In the genomic region with DNA sequence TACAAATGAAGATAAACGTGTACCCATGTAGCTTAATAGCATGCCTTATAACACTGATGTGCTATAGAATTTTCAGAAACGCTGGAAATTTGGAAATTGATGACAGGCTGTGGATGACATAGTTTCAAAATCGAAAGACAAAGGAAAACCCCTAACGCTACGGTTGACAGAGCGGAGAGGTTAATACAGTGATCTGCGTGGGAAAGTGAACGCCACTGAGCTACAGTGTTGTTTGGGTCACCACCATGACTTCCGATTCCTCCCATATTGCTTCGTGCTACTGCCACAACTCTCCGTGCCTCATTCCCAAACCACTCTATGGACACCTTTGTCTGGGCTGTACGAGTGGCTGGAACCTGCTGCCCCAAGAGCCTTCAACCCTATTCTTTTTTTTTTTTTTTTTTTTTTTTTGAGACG, we compare ENCODE assay signal across 9 cellular contexts. TPM values are rescaled to one million over a fixed set of nuclear protein-coding genes. Genes with fewer than 3 reads are reported as not detected.
A peak's percentile ranks its signal among the peaks of the same experiment; 100 is the strongest.
DNase-seq lines count a peak whose midpoint lies in the region; ATAC-seq and TF ChIP-seq lines count a peak whose summit lies in the region.
"Had no signal": no experiment of that assay in that cellular context is flagged by ENCODE, and none has a peak within 500 bp of the region (broad histone marks: within the 10 kb centered on the region; RNA-seq: fewer than 3 reads in every experiment).

No MANE protein-coding gene starts in this region.

- H3K36me3 Mint-ChIP-seq in progenitor cell of endocrine pancreas (ENCODE audit: insufficient read depth): no peaks in the 10 kb centered on the region

- ATAC-seq in GM18868 (IDR thresholded peaks at IDR 0.05; ENCODE audit: unreplicated experiment): peak; percentile 38
- ATAC-seq in HG02678 (IDR thresholded peaks at IDR 0.05; ENCODE audit: unreplicated experiment): peak; percentile 45

- no peaks in the 10 kb centered on the region for H3K36me3 ChIP-seq in WERI-Rb-1

- H3K27ac ChIP-seq in WERI-Rb-1: no peak overlapping the region; the same call in 1 of the 2 replicates

- DNase-seq in WERI-Rb-1: no peak
- no peak for DNase-seq in progenitor cell of endocrine pancreas (ENCODE audit: low spot score, unreplicated experiment)
- no peak for DNase-seq in GOT3 (lab: John Stamatoyannopoulos, UW)
- DNase-seq in activated CD4-positive, CD25-positive, alpha-beta regulatory T cell (lab: John Stamatoyannopoulos, UW): no peak
- DNase-seq in DMS153 (lab: John Stamatoyannopoulos, UW): no peak
- no peak for DNase-seq in NCI-H1436 (lab: John Stamatoyannopoulos, UW)

- peak overlapping the region; percentile 54 for H3K4me3 Mint-ChIP-seq in progenitor cell of endocrine pancreas (ENCODE audit: low read depth)

- peaks cover 91% of the 10 kb centered on the region for H3K27me3 Mint-ChIP-seq in progenitor cell of endocrine pancreas

- no peaks in the 10 kb centered on the region for H3K27me3 ChIP-seq in WERI-Rb-1 (ENCODE audit: insufficient read depth, low read depth, severe bottlenecking)

- H3K9me3 ChIP-seq in WERI-Rb-1 (ENCODE audit: severe bottlenecking): no peaks in the 10 kb centered on the region

- peak overlapping the region; percentile 67 for H3K4me3 ChIP-seq in WERI-Rb-1 (ENCODE audit: low read depth, low read length)

- no peaks in the 10 kb centered on the region for H3K9me3 Mint-ChIP-seq in progenitor cell of endocrine pancreas (ENCODE audit: low read depth)

- no peak overlapping the region for H3K27ac Mint-ChIP-seq in progenitor cell of endocrine pancreas

- peaks cover 9% of the 10 kb centered on the region for H3K4me1 Mint-ChIP-seq in progenitor cell of endocrine pancreas (ENCODE audit: low read depth)

- TF ChIP-seq CTCF in WERI-Rb-1 (IDR thresholded peaks at IDR 0.05; ENCODE audit: low read depth, low read length) (no peak), progenitor cell of endocrine pancreas (IDR thresholded peaks at IDR 0.05; ENCODE audit: unreplicated experiment) (no peak)

RNA-seq across cellular contexts. Expression of a gene that starts 7.3 kb away (rescaled TPM):
- total RNA-seq in progenitor cell of endocrine pancreas: not detected in 2 replicates
- total RNA-seq: RPMI7951 had no signal
